9 cellular contexts compared by ENCODE assay signal in genomic region chr5:79561525-79561893, GRCh38.
DNase-seq lines count a peak whose midpoint lies in the region; ATAC-seq lines count a peak whose summit lies in the region.
"Had no signal": no experiment of that assay in that cellular context is flagged by ENCODE, and none has a peak within 500 bp of the region (broad histone marks: within the 10 kb centered on the region; RNA-seq: fewer than 3 reads in every experiment).

No MANE protein-coding gene starts in this region.

- ATAC-seq in GM19455 (IDR thresholded peaks at IDR 0.05; ENCODE audit: unreplicated experiment) (peak; percentile 42), HG03039 (IDR thresholded peaks at IDR 0.05; ENCODE audit: unreplicated experiment) (peak; percentile 18), HG02759 (IDR thresholded peaks at IDR 0.05; ENCODE audit: unreplicated experiment) (no peak)

- DNase-seq in activated T-cell treated with anti-CD3 and anti-CD28 coated beads, Interleukin-2, amount 50 U/mL, for 48 hours, result peak; percentile 54 to 65
- peak; percentile 53 for DNase-seq in stimulated activated CD4-positive, alpha-beta T cell treated with anti-CD3 and anti-CD28 coated beads, Interleukin-1b, Interleukin-23, amount 100 ng/mL, for 48 hours
- DNase-seq in GOT3 (lab: John Stamatoyannopoulos, UW), result no peak
- no peak for DNase-seq in SKM-1 treated with dmso at 0.1 percent for 144 hours (lab: John Stamatoyannopoulos, UW; ENCODE audit: unreplicated experiment)
- no peak for DNase-seq in SKM-1 (lab: John Stamatoyannopoulos, UW; ENCODE audit: unreplicated experiment)
- DNase-seq: upper lobe of right lung had no signal

Comparison
In these comparisons a context has a peak if more than half of its experiments do, and no peak if none do; other contexts are left out.
1. DNase-seq: peak in activated T-cell treated with anti-CD3 and anti-CD28 coated beads, Interleukin-2, amount 50 U/mL, for 48 hours (2 of 2) and stimulated activated CD4-positive, alpha-beta T cell treated with anti-CD3 and anti-CD28 coated beads, Interleukin-1b, Interleukin-23, amount 100 ng/mL, for 48 hours (single experiment); none in GOT3 (single experiment), SKM-1 treated with dmso at 0.1 percent for 144 hours (single experiment) and SKM-1 (single experiment).